In the genomic region with DNA sequence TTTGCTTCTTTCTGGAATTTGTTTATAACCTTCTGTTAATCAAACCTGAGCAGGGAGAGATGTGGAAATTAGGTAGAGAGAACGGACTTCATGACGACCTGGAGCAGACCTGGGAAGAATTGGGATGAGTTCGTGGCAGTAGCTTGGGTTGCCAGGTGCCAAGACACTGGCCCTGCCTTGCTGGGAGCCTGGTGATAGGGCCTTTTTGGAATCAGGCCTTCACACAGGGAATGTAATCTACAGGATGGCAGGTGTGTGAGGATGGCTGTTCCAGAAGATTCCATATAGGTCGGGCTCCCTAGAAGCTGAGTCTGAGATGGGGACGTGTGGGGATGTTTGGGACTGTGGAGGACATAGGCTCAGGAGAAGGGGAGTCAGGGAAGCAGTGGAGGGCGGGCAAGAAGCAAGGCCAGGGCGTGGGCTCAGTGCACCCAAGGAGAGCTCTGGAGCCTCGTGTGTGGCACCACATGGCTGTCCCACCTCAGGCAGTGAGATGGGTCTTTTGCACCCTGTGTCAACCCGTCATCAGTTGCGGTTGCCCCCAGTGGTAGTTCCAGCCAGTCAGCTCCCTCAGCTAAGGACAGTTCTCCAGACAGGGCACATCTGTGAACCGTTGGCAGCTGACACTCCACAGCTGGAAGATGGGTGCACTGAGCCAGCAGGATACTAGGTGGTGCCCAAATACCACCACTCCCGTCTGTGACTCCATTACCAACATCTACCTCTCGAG, we compare ENCODE assay signal across 23 cellular contexts.
DNase-seq lines count a peak whose midpoint lies in the region; ATAC-seq and TF ChIP-seq lines count a peak whose summit lies in the region.
"Had no signal": no experiment of that assay in that cellular context is flagged by ENCODE, and none has a peak within 500 bp of the region (broad histone marks: within the 10 kb centered on the region; RNA-seq: fewer than 3 reads in every experiment).

No MANE protein-coding gene starts in this region.

- no peak for TF ChIP-seq CTCF in coronary artery (IDR thresholded peaks at IDR 0.05)
- TF ChIP-seq CTCF in progenitor cell of endocrine pancreas (IDR thresholded peaks at IDR 0.05; ENCODE audit: unreplicated experiment): no peak

- H3K27me3 ChIP-seq in H7 (ENCODE audit: control insufficient read depth, insufficient read depth, low read length): no peaks in the 10 kb centered on the region

- no peaks in the 10 kb centered on the region for H3K9me3 Mint-ChIP-seq in progenitor cell of endocrine pancreas (ENCODE audit: low read depth)
- H3K9me3 Mint-ChIP-seq in activated CD8-positive, alpha-beta T cell treated with anti-CD3 and anti-CD28 coated beads, Interleukin-2, amount 10 ng/mL, durations not matched to agents 7 days and 5 days (ENCODE audit: insufficient read depth): no peaks in the 10 kb centered on the region
- H3K9me3 Mint-ChIP-seq: CD4-positive, alpha-beta memory T cell; IgD-negative memory B cell had no signal

- DNase-seq in H7: peak; percentile 12
- peak; percentile 31 for DNase-seq in coronary artery (ENCODE audit: low spot score)
- DNase-seq in mesenteric fat pad (ENCODE audit: low spot score): peak; percentile 65
- peak; percentile 2 for DNase-seq in progenitor cell of endocrine pancreas (ENCODE audit: low spot score, unreplicated experiment)
- DNase-seq in erythroblast (lab: John Stamatoyannopoulos, UW): no peak
- no peak for DNase-seq in activated CD8-positive, alpha-beta T cell treated with anti-CD3 and anti-CD28 coated beads, Interleukin-2, amount 10 ng/mL, durations not matched to agents 7 days and 5 days
- DNase-seq in hypothalamus (lab: John Stamatoyannopoulos, UW): no peak
- DNase-seq: C1 segment of cervical spinal cord; Caco-2; CD4-positive, alpha-beta memory T cell; MM.1S; NCI-H1417; NCI-H1694; NCI-H2029 treated with DMSO at 0.1 percent for 48 hours; NCI-H446 treated with DMSO at 0.1 percent for 48 hours; NCI-H526; PC-9 had no signal

- no peaks in the 10 kb centered on the region for H3K36me3 Mint-ChIP-seq in progenitor cell of endocrine pancreas (ENCODE audit: insufficient read depth)
- H3K36me3 Mint-ChIP-seq in activated CD8-positive, alpha-beta T cell treated with anti-CD3 and anti-CD28 coated beads, Interleukin-2, amount 10 ng/mL, durations not matched to agents 7 days and 5 days (ENCODE audit: low read depth): no peaks in the 10 kb centered on the region
- H3K36me3 Mint-ChIP-seq: CD4-positive, alpha-beta memory T cell; IgD-negative memory B cell had no signal

- no peaks in the 10 kb centered on the region for H3K4me1 Mint-ChIP-seq in progenitor cell of endocrine pancreas (ENCODE audit: low read depth)
- no peaks in the 10 kb centered on the region for H3K4me1 Mint-ChIP-seq in activated CD8-positive, alpha-beta T cell treated with anti-CD3 and anti-CD28 coated beads, Interleukin-2, amount 10 ng/mL, durations not matched to agents 7 days and 5 days (ENCODE audit: low read depth)
- H3K4me1 Mint-ChIP-seq: CD4-positive, alpha-beta memory T cell; IgD-negative memory B cell had no signal

- H3K4me3 ChIP-seq in H7 (ENCODE audit: insufficient read depth, low read depth, low read length) (no peak overlapping the region), coronary artery (no peak overlapping the region)
- H3K4me3 ChIP-seq: GM12878, PC-9 had no signal

- no peak overlapping the region for H3K27ac Mint-ChIP-seq in progenitor cell of endocrine pancreas
- no peak overlapping the region for H3K27ac Mint-ChIP-seq in activated CD8-positive, alpha-beta T cell treated with anti-CD3 and anti-CD28 coated beads, Interleukin-2, amount 10 ng/mL, durations not matched to agents 7 days and 5 days
- H3K27ac Mint-ChIP-seq: IgD-negative memory B cell had no signal

- CTCF ChIA-PET in activated CD8-positive, alpha-beta T cell treated with anti-CD3 and anti-CD28 coated beads, Interleukin-2, amount 10 ng/mL, durations not matched to agents 7 days and 5 days (lab: Charles Lee): no interaction called here

- H3K4me3 Mint-ChIP-seq in progenitor cell of endocrine pancreas (ENCODE audit: low read depth): no peak overlapping the region
- H3K4me3 Mint-ChIP-seq in activated CD8-positive, alpha-beta T cell treated with anti-CD3 and anti-CD28 coated beads, Interleukin-2, amount 10 ng/mL, durations not matched to agents 7 days and 5 days: no peak overlapping the region
- H3K4me3 Mint-ChIP-seq: CD4-positive, alpha-beta memory T cell; IgD-negative memory B cell had no signal

- ATAC-seq in activated CD8-positive, alpha-beta T cell treated with anti-CD3 and anti-CD28 coated beads, Interleukin-2, amount 10 ng/mL, durations not matched to agents 7 days and 5 days: no peak
- ATAC-seq: GM12878, HCT116, Right ventricle myocardium inferior had no signal

- TF ChIP-seq POLR2A in erythroblast (IDR thresholded peaks at IDR 0.05; ENCODE audit: low read length): no peak

- no peak overlapping the region for H3K27ac ChIP-seq in coronary artery
- H3K27ac ChIP-seq: HL-60, KMS-11, PC-9 had no signal

- H3K27me3 Mint-ChIP-seq in progenitor cell of endocrine pancreas: peaks cover 13% of the 10 kb centered on the region
- no peaks in the 10 kb centered on the region for H3K27me3 Mint-ChIP-seq in activated CD8-positive, alpha-beta T cell treated with anti-CD3 and anti-CD28 coated beads, Interleukin-2, amount 10 ng/mL, durations not matched to agents 7 days and 5 days (ENCODE audit: low read depth)

- H3K36me3 ChIP-seq in H7 (replicated peaks; ENCODE audit: control insufficient read depth, insufficient read depth, low read length): no peaks in the 10 kb centered on the region

- POLR2A ChIA-PET in activated CD8-positive, alpha-beta T cell treated with anti-CD3 and anti-CD28 coated beads, Interleukin-2, amount 10 ng/mL, durations not matched to agents 7 days and 5 days (lab: Charles Lee): no interaction called here

Comparison
In these comparisons a context has a peak if more than half of its experiments do, and no peak if none do; other contexts are left out.
1. DNase-seq: peak in H7 (single experiment), coronary artery (single experiment), mesenteric fat pad (single experiment) and progenitor cell of endocrine pancreas (single experiment); none in erythroblast (0 of 2), activated CD8-positive, alpha-beta T cell treated with anti-CD3 and anti-CD28 coated beads, Interleukin-2, amount 10 ng/mL, durations not matched to agents 7 days and 5 days (single experiment) and hypothalamus (0 of 51).